17 cellular contexts compared by ENCODE assay signal in genomic region chr2:174918886-174919526, GRCh38.
DNase-seq lines count a peak whose midpoint lies in the region; ATAC-seq and TF ChIP-seq lines count a peak whose summit lies in the region.
"Had no signal": no experiment of that assay in that cellular context is flagged by ENCODE, and none has a peak within 500 bp of the region (broad histone marks: within the 10 kb centered on the region; RNA-seq: fewer than 3 reads in every experiment).

No MANE protein-coding gene starts in this region.

- H3K27me3 ChIP-seq in cardiac muscle cell: no peaks in the 10 kb centered on the region
- no peaks in the 10 kb centered on the region for H3K27me3 ChIP-seq in left ventricle myocardium inferior (ENCODE audit: low read depth)
- no peaks in the 10 kb centered on the region for H3K27me3 ChIP-seq in Loucy (ENCODE audit: insufficient read depth, low read length, poor library complexity, severe bottlenecking)
- H3K27me3 ChIP-seq in neural progenitor cell: no peaks in the 10 kb centered on the region
- H3K27me3 ChIP-seq: BLaER1 treated with 17β-estradiol and CSF1 and Interleukin-3, amounts not matched to agents 10 nM and 100 nM had no signal

- H3K27ac Mint-ChIP-seq in nephron: peak overlapping the region in 2 of 3 experiments; percentile 11 to 39
- H3K27ac Mint-ChIP-seq in activated CD4-positive, alpha-beta memory T cell treated with anti-CD3 and anti-CD28 coated beads for 36 hours: no peak overlapping the region
- no peak overlapping the region for H3K27ac Mint-ChIP-seq in neural progenitor cell
- H3K27ac Mint-ChIP-seq: HFFc6 had no signal

- no peaks in the 10 kb centered on the region for H3K9me3 Mint-ChIP-seq in nephron
- H3K9me3 Mint-ChIP-seq in activated CD4-positive, alpha-beta memory T cell treated with anti-CD3 and anti-CD28 coated beads for 36 hours: peaks cover 4% of the 10 kb centered on the region
- H3K9me3 Mint-ChIP-seq in neural progenitor cell: peaks cover 2% of the 10 kb centered on the region
- H3K9me3 Mint-ChIP-seq: HFFc6 had no signal

- CTCF ChIA-PET in activated CD4-positive, alpha-beta memory T cell treated with anti-CD3 and anti-CD28 coated beads for 36 hours (lab: Charles Lee): interaction anchor here (1.1 to 1.7 kb wide), 3 partner anchors 10 to 170 kb away, joined by 3 to 7 read pairs (median 4); no protein-coding TSS in a partner anchor

- TF ChIP-seq CTCF in cardiac muscle cell (IDR thresholded peaks at IDR 0.05; ENCODE audit: low read depth, low read length) (no peak), left ventricle myocardium inferior (IDR thresholded peaks at IDR 0.05; ENCODE audit: borderline replicate concordance) (no peak), Loucy (conservative IDR thresholded peaks at IDR 0.05; ENCODE audit: low read length) (no peak), nephron (IDR thresholded peaks at IDR 0.05; ENCODE audit: unreplicated experiment in 3 of 3) (no peak), GM20000 (IDR thresholded peaks at IDR 0.05; ENCODE audit: extremely low read depth, missing control alignments) (no peak), neural progenitor cell (IDR thresholded peaks at IDR 0.05) (no peak)

- H3K4me1 ChIP-seq in cardiac muscle cell (ENCODE audit: low read depth): peaks cover 27% of the 10 kb centered on the region
- H3K4me1 ChIP-seq in left ventricle myocardium inferior: peaks cover 10% of the 10 kb centered on the region
- H3K4me1 ChIP-seq in Loucy (ENCODE audit: insufficient read depth, low read length, poor library complexity, severe bottlenecking): no peaks in the 10 kb centered on the region
- H3K4me1 ChIP-seq in neural progenitor cell: peaks cover 15% of the 10 kb centered on the region
- H3K4me1 ChIP-seq: BLaER1 treated with 17β-estradiol and CSF1 and Interleukin-3, amounts not matched to agents 10 nM and 100 nM had no signal

- H3K79me2 ChIP-seq in Loucy (ENCODE audit: insufficient read depth, low read length): no peaks in the 10 kb centered on the region
- H3K79me2 ChIP-seq in neural progenitor cell (ENCODE audit: low read depth): peaks cover 7% of the 10 kb centered on the region

- H3K36me3 Mint-ChIP-seq in nephron (ENCODE audit: low read depth) (peaks cover 19% of the 10 kb centered on the region), neural progenitor cell (peaks cover 31% of the 10 kb centered on the region)
- no peaks in the 10 kb centered on the region for H3K36me3 Mint-ChIP-seq in activated CD4-positive, alpha-beta memory T cell treated with anti-CD3 and anti-CD28 coated beads for 36 hours
- H3K36me3 Mint-ChIP-seq: CD4-positive, CD25-positive, alpha-beta regulatory T cell had no signal

- H3K27me3 Mint-ChIP-seq in nephron (ENCODE audit: low read depth) (no peaks in the 10 kb centered on the region), neural progenitor cell (ENCODE audit: insufficient read depth, low read depth) (no peaks in the 10 kb centered on the region)
- H3K27me3 Mint-ChIP-seq in activated CD4-positive, alpha-beta memory T cell treated with anti-CD3 and anti-CD28 coated beads for 36 hours: no peaks in the 10 kb centered on the region

- no peaks in the 10 kb centered on the region for H3K9me3 ChIP-seq in cardiac muscle cell (ENCODE audit: low read depth)
- H3K9me3 ChIP-seq in left ventricle myocardium inferior (replicated peaks): no peaks in the 10 kb centered on the region
- no peaks in the 10 kb centered on the region for H3K9me3 ChIP-seq in Loucy (ENCODE audit: insufficient read depth, low read depth, low read length)
- H3K9me3 ChIP-seq in neural progenitor cell (ENCODE audit: low read depth): no peaks in the 10 kb centered on the region

- POLR2A ChIA-PET in activated CD4-positive, alpha-beta memory T cell treated with anti-CD3 and anti-CD28 coated beads for 36 hours (lab: Charles Lee): no interaction called here

- peak overlapping the region; percentile 44; the same call in 1 of the 2 replicates for H2AFZ ChIP-seq in Loucy (ENCODE audit: low read length)
- no peak overlapping the region for H2AFZ ChIP-seq in neural progenitor cell (replicated peaks)
- H2AFZ ChIP-seq: GM23248 had no signal

- H3K4me3 ChIP-seq in cardiac muscle cell: no peak overlapping the region
- no peak overlapping the region for H3K4me3 ChIP-seq in left ventricle myocardium inferior
- no peak overlapping the region for H3K4me3 ChIP-seq in Loucy (ENCODE audit: low read length, poor library complexity, severe bottlenecking)
- H3K4me3 ChIP-seq in neural progenitor cell: no peak overlapping the region
- H3K4me3 ChIP-seq: BLaER1 treated with 17β-estradiol and CSF1 and Interleukin-3, amounts not matched to agents 10 nM and 100 nM; GM23248; K562 had no signal

- H3K36me3 ChIP-seq in cardiac muscle cell (no peaks in the 10 kb centered on the region), left ventricle myocardium inferior (peaks cover 5% of the 10 kb centered on the region), Loucy (ENCODE audit: insufficient read depth, low read length) (no peaks in the 10 kb centered on the region), neural progenitor cell (peaks cover 7% of the 10 kb centered on the region)
- H3K36me3 ChIP-seq: BLaER1 treated with 17β-estradiol and CSF1 and Interleukin-3, amounts not matched to agents 10 nM and 100 nM had no signal

- intact Hi-C loops in left ventricle myocardium inferior (cut with micrococcal nuclease): no loop called here
- intact Hi-C loops in activated CD4-positive, alpha-beta memory T cell treated with anti-CD3 and anti-CD28 coated beads for 36 hours (cut with micrococcal nuclease): no loop called here

- H3K4me2 ChIP-seq in Loucy (ENCODE audit: low read depth, low read length, poor library complexity, severe bottlenecking) (no peak overlapping the region), neural progenitor cell (no peak overlapping the region)
- H3K4me2 ChIP-seq: BLaER1 treated with 17β-estradiol and CSF1 and Interleukin-3, amounts not matched to agents 10 nM and 100 nM had no signal

- no peak for ATAC-seq in GM19035 (IDR thresholded peaks at IDR 0.05; ENCODE audit: unreplicated experiment)
- ATAC-seq: K562 had no signal

- H3K4me3 Mint-ChIP-seq in nephron (no peak overlapping the region), neural progenitor cell (no peak overlapping the region)
- H3K4me3 Mint-ChIP-seq in activated CD4-positive, alpha-beta memory T cell treated with anti-CD3 and anti-CD28 coated beads for 36 hours: no peak overlapping the region
- H3K4me3 Mint-ChIP-seq: CD4-positive, CD25-positive, alpha-beta regulatory T cell; HFFc6 had no signal

- no peaks in the 10 kb centered on the region for H4K20me1 ChIP-seq in Loucy (ENCODE audit: insufficient read depth, low read length, poor library complexity, severe bottlenecking)
- H4K20me1 ChIP-seq in neural progenitor cell (ENCODE audit: low read depth): no peaks in the 10 kb centered on the region
- H4K20me1 ChIP-seq: BLaER1 treated with 17β-estradiol and CSF1 and Interleukin-3, amounts not matched to agents 10 nM and 100 nM had no signal

- H3K4me1 Mint-ChIP-seq in nephron: no peaks in the 10 kb centered on the region
- H3K4me1 Mint-ChIP-seq in activated CD4-positive, alpha-beta memory T cell treated with anti-CD3 and anti-CD28 coated beads for 36 hours (ENCODE audit: low read depth): no peaks in the 10 kb centered on the region
- no peaks in the 10 kb centered on the region for H3K4me1 Mint-ChIP-seq in neural progenitor cell
- H3K4me1 Mint-ChIP-seq: CD4-positive, CD25-positive, alpha-beta regulatory T cell had no signal

- DNase-seq in cardiac muscle cell (ENCODE audit: low read depth in 1 of 2, low spot score in 1 of 2): peak in 1 of 2 donors; percentile 4
- DNase-seq in left ventricle myocardium inferior: no peak
- DNase-seq in GM20000 (ENCODE audit: low spot score): no peak
- DNase-seq in activated CD4-positive, alpha-beta memory T cell treated with anti-CD3 and anti-CD28 coated beads for 36 hours: no peak
- no peak for DNase-seq in neural progenitor cell (ENCODE audit: low spot score)
- DNase-seq: AML-193; CD4-positive, CD25-positive, alpha-beta regulatory T cell; DMS53; GM23248; HCEC 1CT; HFFc6 had no signal

- H3K27ac ChIP-seq in cardiac muscle cell (peak overlapping the region; percentile 85), left ventricle myocardium inferior (replicated peaks) (no peak overlapping the region), neural progenitor cell (no peak overlapping the region)
- H3K27ac ChIP-seq: 22Rv1; BLaER1 treated with 17β-estradiol and CSF1 and Interleukin-3, amounts not matched to agents 10 nM and 100 nM; GM23248 had no signal

- no peaks in the 10 kb centered on the region for H3F3A ChIP-seq in Loucy (ENCODE audit: low read depth)
- H3F3A ChIP-seq in neural progenitor cell (ENCODE audit: low read depth): peaks cover 11% of the 10 kb centered on the region

- H3K9me2 ChIP-seq in Loucy (replicated peaks; ENCODE audit: low read depth, low read length): no peaks in the 10 kb centered on the region

- H3K9ac ChIP-seq in Loucy (ENCODE audit: low read depth, low read length, poor library complexity, severe bottlenecking) (no peak overlapping the region), neural progenitor cell (no peak overlapping the region)
- H3K9ac ChIP-seq: BLaER1 treated with 17β-estradiol and CSF1 and Interleukin-3, amounts not matched to agents 10 nM and 100 nM; GM23248 had no signal

Comparison
In these comparisons a context has a peak if more than half of its experiments do, and no peak if none do; other contexts are left out.
1. H3K27ac Mint-ChIP-seq: peak in nephron (2 of 3); none in activated CD4-positive, alpha-beta memory T cell treated with anti-CD3 and anti-CD28 coated beads for 36 hours (single experiment) and neural progenitor cell (single experiment).